ENCODE assay signal across 19 cellular contexts in genomic region chr4:5843573-5844239, GRCh38. TPM values are rescaled to one million over a fixed set of nuclear protein-coding genes. Genes with fewer than 3 reads are reported as not detected.
"Had no signal": no experiment of that assay in that cellular context is flagged by ENCODE, and none has a peak within 500 bp of the region (broad histone marks: within the 10 kb centered on the region; RNA-seq: fewer than 3 reads in every experiment).

No MANE protein-coding gene starts in this region.

- H3K27me3 ChIP-seq: cardiac muscle cell, esophagus squamous epithelium, upper lobe of right lung had no signal

- H3K9me3 ChIP-seq: esophagus squamous epithelium, prostate gland, suprapubic skin, upper lobe of right lung had no signal

- H3K4me1 ChIP-seq: prostate gland had no signal

- H3K36me3 Mint-ChIP-seq: activated naive CD4-positive, alpha-beta T cell treated with anti-CD3 and anti-CD28 coated beads, Interleukin-2, amount 50 U/mL, for 72 hours had no signal

- ATAC-seq: activated naive CD4-positive, alpha-beta T cell treated with anti-CD3 and anti-CD28 coated beads, Interleukin-2, amount 50 U/mL, for 72 hours; activated T-cell treated with anti-CD3 and anti-CD28 coated beads, Interleukin-2, amount 50 U/mL, for 72 hours; right cardiac atrium had no signal

- H3K4me3 ChIP-seq: cardiac muscle cell, esophagus squamous epithelium, prostate gland, skin epidermis, suprapubic skin, upper lobe of right lung had no signal

- H3K27ac Mint-ChIP-seq: activated naive CD4-positive, alpha-beta T cell treated with anti-CD3 and anti-CD28 coated beads, Interleukin-2, amount 50 U/mL, for 72 hours; activated T-cell treated with anti-CD3 and anti-CD28 coated beads, Interleukin-2, amount 50 U/mL, for 72 hours; stimulated activated naive CD8-positive, alpha-beta T cell treated with anti-CD3 and anti-CD28 coated beads, Interleukin-15, Interleukin-2, amounts not matched to agents 100 ng/mL and 50 ng/mL, for 24 hours had no signal

- DNase-seq: activated CD4-positive, alpha-beta T cell treated with anti-CD3 and anti-CD28 coated beads, Interleukin-2, amount 50 U/mL, for 4 hours; activated gamma-delta T cell; activated T-cell treated with anti-CD3 and anti-CD28 coated beads, Interleukin-2, amount 50 U/mL, for 72 hours; dermis blood vessel endothelial cell; effector memory CD4-positive, alpha-beta T cell; esophagus squamous epithelium; hippocampal formation; midbrain; right cardiac atrium; stimulated activated CD4-positive, alpha-beta T cell treated with anti-CD3 and anti-CD28 coated beads, Interleukin-15, amount 100 ng/mL, for 24 hours; stimulated activated CD4-positive, alpha-beta T cell treated with anti-CD3 and anti-CD28 coated beads, Interleukin-2, amount 100 ng/mL, for 48 hours; upper lobe of right lung had no signal

- H3K4me3 Mint-ChIP-seq: activated T-cell treated with anti-CD3 and anti-CD28 coated beads, Interleukin-2, amount 50 U/mL, for 72 hours; stimulated activated naive CD8-positive, alpha-beta T cell treated with anti-CD3 and anti-CD28 coated beads, Interleukin-15, Interleukin-2, amounts not matched to agents 100 ng/mL and 50 ng/mL, for 24 hours had no signal

- H3K27ac ChIP-seq: esophagus squamous epithelium, prostate gland, skin epidermis, suprapubic skin, upper lobe of right lung had no signal

- H3K9me3 Mint-ChIP-seq: activated T-cell treated with anti-CD3 and anti-CD28 coated beads, Interleukin-2, amount 50 U/mL, for 72 hours; stimulated activated naive CD8-positive, alpha-beta T cell treated with anti-CD3 and anti-CD28 coated beads, Interleukin-15, Interleukin-2, amounts not matched to agents 100 ng/mL and 50 ng/mL, for 24 hours had no signal

- H3K36me3 ChIP-seq: cardiac muscle cell, esophagus squamous epithelium, prostate gland, upper lobe of right lung had no signal

RNA-seq across cellular contexts. Expression of gene CRMP1, which starts 49.2 kb away (rescaled TPM):
- total RNA-seq: activated CD8-positive, alpha-beta memory T cell treated with anti-CD3 and anti-CD28 coated beads for 36 hours; activated naive CD4-positive, alpha-beta T cell treated with anti-CD3 and anti-CD28 coated beads, Interleukin-2, amount 50 U/mL, for 72 hours; activated T-cell treated with anti-CD3 and anti-CD28 coated beads, Interleukin-2, amount 50 U/mL, for 72 hours had no signal
